Comparison of ENCODE assay signal across 1 cellular context in the genomic region with DNA sequence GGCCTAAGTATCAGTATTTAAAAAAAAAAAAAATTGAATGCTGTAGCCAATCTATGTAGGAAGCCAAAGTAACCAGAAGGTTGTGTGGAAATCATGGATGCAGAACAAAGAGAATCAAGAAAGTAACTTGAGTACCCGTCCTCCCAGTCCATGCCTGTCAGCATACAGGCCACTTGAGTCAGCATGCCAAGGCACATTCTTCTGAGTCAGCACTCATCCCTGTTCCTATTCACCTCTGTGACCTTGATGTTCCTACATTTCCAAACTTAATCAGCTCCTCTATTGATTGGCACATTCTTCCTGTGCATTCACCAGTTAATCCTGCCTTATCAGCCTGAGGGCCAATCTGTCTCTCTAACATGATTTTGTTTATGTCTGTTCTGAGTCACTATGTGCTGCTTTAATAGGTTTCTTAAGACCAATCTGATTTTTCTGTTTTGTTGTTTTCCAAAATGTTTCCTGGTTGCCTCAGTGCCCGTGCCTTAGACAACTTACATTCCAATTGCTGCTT.
TF ChIP-seq lines count a peak whose summit lies in the region.

No MANE protein-coding gene starts in this region.

TF ChIP-seq in IMR-90, 13 proteins besides CTCF, POLR2A, EP300 and RAD21 (continued from another document):
- TF ChIP-seq, protein P1, sequence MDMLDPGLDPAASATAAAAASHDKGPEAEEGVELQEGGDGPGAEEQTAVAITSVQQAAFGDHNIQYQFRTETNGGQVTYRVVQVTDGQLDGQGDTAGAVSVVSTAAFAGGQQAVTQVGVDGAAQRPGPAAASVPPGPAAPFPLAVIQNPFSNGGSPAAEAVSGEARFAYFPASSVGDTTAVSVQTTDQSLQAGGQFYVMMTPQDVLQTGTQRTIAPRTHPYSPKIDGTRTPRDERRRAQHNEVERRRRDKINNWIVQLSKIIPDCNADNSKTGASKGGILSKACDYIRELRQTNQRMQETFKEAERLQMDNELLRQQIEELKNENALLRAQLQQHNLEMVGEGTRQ (IDR thresholded peaks at IDR 0.05; ENCODE audit: low read depth, low read length): no peak
- TF ChIP-seq RCOR1 (IDR thresholded peaks at IDR 0.05; ENCODE audit: insufficient replicate concordance, low read length) (no peak), MAFK (IDR thresholded peaks at IDR 0.05; ENCODE audit: low read depth, low read length) (peak; percentile 82), NFE2L2 (IDR thresholded peaks at IDR 0.05; ENCODE audit: low read depth, low read length) (no peak; the same call in 1 of the 2 replicates), MAZ (IDR thresholded peaks at IDR 0.05; ENCODE audit: borderline replicate concordance, low read depth, low read length) (no peak), CHD1 (IDR thresholded peaks at IDR 0.05; ENCODE audit: low read depth, low read length) (no peak), SMC3 (IDR thresholded peaks at IDR 0.05; ENCODE audit: low read depth, low read length) (no peak), RFX5 (IDR thresholded peaks at IDR 0.05; ENCODE audit: low read depth, low read length) (no peak)
- TF ChIP-seq, protein P2, sequence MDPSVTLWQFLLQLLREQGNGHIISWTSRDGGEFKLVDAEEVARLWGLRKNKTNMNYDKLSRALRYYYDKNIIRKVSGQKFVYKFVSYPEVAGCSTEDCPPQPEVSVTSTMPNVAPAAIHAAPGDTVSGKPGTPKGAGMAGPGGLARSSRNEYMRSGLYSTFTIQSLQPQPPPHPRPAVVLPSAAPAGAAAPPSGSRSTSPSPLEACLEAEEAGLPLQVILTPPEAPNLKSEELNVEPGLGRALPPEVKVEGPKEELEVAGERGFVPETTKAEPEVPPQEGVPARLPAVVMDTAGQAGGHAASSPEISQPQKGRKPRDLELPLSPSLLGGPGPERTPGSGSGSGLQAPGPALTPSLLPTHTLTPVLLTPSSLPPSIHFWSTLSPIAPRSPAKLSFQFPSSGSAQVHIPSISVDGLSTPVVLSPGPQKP (IDR thresholded peaks at IDR 0.05; ENCODE audit: borderline replicate concordance, low read depth, low read length): no peak
